In the genomic region with DNA sequence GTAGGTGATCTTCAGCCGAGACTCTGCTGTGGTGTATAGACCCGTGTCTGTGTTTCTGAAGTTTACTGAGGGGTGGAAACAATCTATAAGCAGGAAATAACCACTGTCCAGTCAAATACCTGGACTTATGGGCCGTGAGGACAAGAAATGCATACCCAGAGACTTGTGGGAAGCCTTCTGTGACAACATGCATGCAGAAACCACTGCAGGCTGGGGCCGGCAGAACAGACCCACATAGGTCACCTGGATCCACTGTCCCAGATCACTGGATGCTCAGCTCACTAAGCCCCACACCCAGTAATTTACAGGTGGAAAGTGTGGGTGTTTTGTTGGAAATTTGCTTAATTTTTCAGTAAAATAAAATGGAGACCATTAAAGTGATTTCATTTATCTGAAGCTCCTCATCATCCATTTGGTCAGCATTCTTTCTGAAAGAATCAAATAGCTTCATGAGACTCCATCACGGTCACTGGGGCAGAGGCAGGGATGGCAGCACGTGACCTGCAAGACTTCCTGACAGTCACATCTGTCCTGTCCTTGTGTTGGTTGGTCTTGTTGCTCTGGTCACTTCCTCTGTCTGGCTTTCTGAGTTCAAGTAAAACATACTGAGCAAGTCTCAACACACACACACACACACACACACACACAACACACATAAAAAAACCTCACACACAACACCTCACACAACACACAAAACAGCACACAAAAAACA, we compare ENCODE assay signal across 14 cellular contexts.
DNase-seq lines count a peak whose midpoint lies in the region; ATAC-seq, FAIRE-seq and TF ChIP-seq lines count a peak whose summit lies in the region.
"Had no signal": no experiment of that assay in that cellular context is flagged by ENCODE, and none has a peak within 500 bp of the region (broad histone marks: within the 10 kb centered on the region; RNA-seq: fewer than 3 reads in every experiment).

No MANE protein-coding gene starts in this region.

- H3K4me2 ChIP-seq in MM.1S (ENCODE audit: low read depth, low read length): peak overlapping the region; percentile 97; the same call in 1 of the 2 replicates
- no peak overlapping the region for H3K4me2 ChIP-seq in endothelial cell of umbilical vein (ENCODE audit: insufficient read depth, low read length)
- H3K4me2 ChIP-seq: neural progenitor cell had no signal

- peak; percentile 76 for FAIRE-seq in endothelial cell of umbilical vein (lab: Jason Lieb, UNC)

- H3K9me1 ChIP-seq in endothelial cell of umbilical vein (replicated peaks; ENCODE audit: control insufficient read depth, extremely low read depth, insufficient read depth, low read length): no peaks in the 10 kb centered on the region

- ATAC-seq in T-helper 17 cell (no peak), GM19455 (IDR thresholded peaks at IDR 0.05; ENCODE audit: unreplicated experiment) (no peak)
- ATAC-seq: activated CD8-positive, alpha-beta memory T cell treated with anti-CD3 and anti-CD28 coated beads, Interleukin-2, amount 10 ng/mL, durations not matched to agents 7 days and 5 days had no signal

- no peak overlapping the region for H3K4me3 Mint-ChIP-seq in T-helper 17 cell
- H3K4me3 Mint-ChIP-seq: activated CD8-positive, alpha-beta memory T cell treated with anti-CD3 and anti-CD28 coated beads, Interleukin-2, amount 10 ng/mL, durations not matched to agents 7 days and 5 days; activated naive CD8-positive, alpha-beta T cell treated with anti-CD3 and anti-CD28 coated beads, Interleukin-2, amount 10 ng/mL, durations not matched to agents 7 days and 5 days; CD4-positive, alpha-beta T cell; neural progenitor cell had no signal

- H3K27ac ChIP-seq in MM.1S (ENCODE audit: low read length) (peak overlapping the region; percentile 99), endothelial cell of umbilical vein (ENCODE audit: insufficient read depth, low read depth, low read length) (no peak overlapping the region)
- H3K27ac ChIP-seq: neural progenitor cell had no signal

- dilution Hi-C loops in endothelial cell of umbilical vein (cut with MboI; ENCODE audit: extremely low pct_ligation_motif_present, low sequenced_read_pairs): no loop called here

- H3K79me2 ChIP-seq in MM.1S (ENCODE audit: low read length): peaks cover 100% of the 10 kb centered on the region
- no peaks in the 10 kb centered on the region for H3K79me2 ChIP-seq in endothelial cell of umbilical vein (ENCODE audit: control insufficient read depth, insufficient read depth, low read length)

- H3K9me2 ChIP-seq in MM.1S (replicated peaks; ENCODE audit: insufficient read depth, low read length): no peaks in the 10 kb centered on the region

- intact Hi-C loops in endothelial cell of umbilical vein (cut with micrococcal nuclease) (no loop called here), posterior vena cava (cut with DNase I) (no loop called here)

- H3K4me3 ChIP-seq in MM.1S (ENCODE audit: low read length) (no peak overlapping the region), endothelial cell of umbilical vein (replicated peaks in 1 of 3; ENCODE audit: insufficient read depth in 1 of 3, low read depth in 1 of 3, low read length in 3 of 3) (no peak overlapping the region)
- H3K4me3 ChIP-seq: neural progenitor cell had no signal

- DNase-seq in ELR (ENCODE audit: low read depth): peak; percentile 30
- DNase-seq in MM.1S: peak; percentile 52
- no peak for DNase-seq in endothelial cell of umbilical vein (ENCODE audit: low read depth, low spot score)
- peak; percentile 78 for DNase-seq in posterior vena cava (ENCODE audit: low spot score)
- no peak for DNase-seq in T-helper 17 cell
- no peak for DNase-seq in LoVo (ENCODE audit: low spot score)
- DNase-seq in activated T-cell treated with anti-CD3 and anti-CD28 coated beads, Interleukin-2, amount 50 U/mL, for 48 hours: no peak
- DNase-seq: activated CD8-positive, alpha-beta memory T cell treated with anti-CD3 and anti-CD28 coated beads, Interleukin-2, amount 10 ng/mL, durations not matched to agents 7 days and 5 days; activated naive CD8-positive, alpha-beta T cell treated with anti-CD3 and anti-CD28 coated beads, Interleukin-2, amount 10 ng/mL, durations not matched to agents 7 days and 5 days; CD4-positive, alpha-beta T cell; NCI-H1694; T1000 had no signal

- BruUV-seq in endothelial cell of umbilical vein (replicated peaks; lab: Mats Ljungman, UMichigan): no TSS peak

- no peaks in the 10 kb centered on the region for H3K27me3 ChIP-seq in MM.1S (replicated peaks; ENCODE audit: insufficient read depth, low read length)
- no peaks in the 10 kb centered on the region for H3K27me3 ChIP-seq in endothelial cell of umbilical vein (ENCODE audit: control insufficient read depth in 2 of 2, insufficient read depth in 2 of 2, low read length in 2 of 2)
- H3K27me3 ChIP-seq: neural progenitor cell had no signal

- H3K27me3 Mint-ChIP-seq in T-helper 17 cell: no peaks in the 10 kb centered on the region
- H3K27me3 Mint-ChIP-seq: activated CD8-positive, alpha-beta memory T cell treated with anti-CD3 and anti-CD28 coated beads, Interleukin-2, amount 10 ng/mL, durations not matched to agents 7 days and 5 days; activated naive CD8-positive, alpha-beta T cell treated with anti-CD3 and anti-CD28 coated beads, Interleukin-2, amount 10 ng/mL, durations not matched to agents 7 days and 5 days; CD4-positive, alpha-beta T cell had no signal

- TF ChIP-seq POLR2A in endothelial cell of umbilical vein (IDR thresholded peaks at IDR 0.05; ENCODE audit: low read depth, low read length): no peak

- H3F3A ChIP-seq in MM.1S (ENCODE audit: insufficient read depth, low read length): peaks cover 48% of the 10 kb centered on the region

- CTCF ChIA-PET in endothelial cell of umbilical vein (lab: Charles Lee): interaction anchor here (0.9 to 1.0 kb wide), 2 partner anchors 38 to 346 kb away, joined by 3 to 5 read pairs; no protein-coding TSS in a partner anchor

- H2AFZ ChIP-seq in MM.1S (ENCODE audit: low read length) (no peak overlapping the region), endothelial cell of umbilical vein (ENCODE audit: low read depth, low read length) (no peak overlapping the region)
- H2AFZ ChIP-seq: neural progenitor cell had no signal

- H3K9ac ChIP-seq in MM.1S (ENCODE audit: low read length): no peak overlapping the region
- H3K9ac ChIP-seq in endothelial cell of umbilical vein (replicated peaks; ENCODE audit: extremely low read depth, insufficient read depth, low read length): no peak overlapping the region
- H3K9ac ChIP-seq: neural progenitor cell had no signal

- H3K4me1 ChIP-seq in MM.1S (ENCODE audit: low read length) (peaks cover 50% of the 10 kb centered on the region), endothelial cell of umbilical vein (ENCODE audit: control insufficient read depth, extremely low read depth, insufficient read depth, low read length) (peaks cover 12% of the 10 kb centered on the region)

- H3K36me3 ChIP-seq in MM.1S (replicated peaks; ENCODE audit: insufficient read depth, low read length): peaks cover 7% of the 10 kb centered on the region; the same call in 1 of the 2 replicates
- no peaks in the 10 kb centered on the region for H3K36me3 ChIP-seq in endothelial cell of umbilical vein (ENCODE audit: control insufficient read depth in 2 of 2, extremely low read depth in 1 of 2, insufficient read depth in 2 of 2, low read length in 2 of 2)
- H3K36me3 ChIP-seq: neural progenitor cell had no signal

- TF ChIP-seq CTCF in MM.1S (IDR thresholded peaks at IDR 0.05; ENCODE audit: low read length) (no peak), endothelial cell of umbilical vein (IDR thresholded peaks at IDR 0.05; ENCODE audit: extremely low read depth in 1 of 2, insufficient read depth in 1 of 2, low read depth in 1 of 2, low read length in 2 of 2) (no peak)

- POLR2A ChIA-PET in endothelial cell of umbilical vein (lab: Charles Lee): no interaction called here

- H3K27ac Mint-ChIP-seq in T-helper 17 cell: no peak overlapping the region
- H3K27ac Mint-ChIP-seq: activated CD8-positive, alpha-beta memory T cell treated with anti-CD3 and anti-CD28 coated beads, Interleukin-2, amount 10 ng/mL, durations not matched to agents 7 days and 5 days; activated naive CD8-positive, alpha-beta T cell treated with anti-CD3 and anti-CD28 coated beads, Interleukin-2, amount 10 ng/mL, durations not matched to agents 7 days and 5 days; CD4-positive, alpha-beta T cell; neural progenitor cell had no signal

- no peaks in the 10 kb centered on the region for H3K4me1 Mint-ChIP-seq in T-helper 17 cell
- H3K4me1 Mint-ChIP-seq: activated CD8-positive, alpha-beta memory T cell treated with anti-CD3 and anti-CD28 coated beads, Interleukin-2, amount 10 ng/mL, durations not matched to agents 7 days and 5 days; activated naive CD8-positive, alpha-beta T cell treated with anti-CD3 and anti-CD28 coated beads, Interleukin-2, amount 10 ng/mL, durations not matched to agents 7 days and 5 days had no signal

- H3K36me3 Mint-ChIP-seq in T-helper 17 cell (ENCODE audit: low read depth): no peaks in the 10 kb centered on the region
- H3K36me3 Mint-ChIP-seq: activated CD8-positive, alpha-beta memory T cell treated with anti-CD3 and anti-CD28 coated beads, Interleukin-2, amount 10 ng/mL, durations not matched to agents 7 days and 5 days; activated naive CD8-positive, alpha-beta T cell treated with anti-CD3 and anti-CD28 coated beads, Interleukin-2, amount 10 ng/mL, durations not matched to agents 7 days and 5 days had no signal

- H4K20me1 ChIP-seq in MM.1S (ENCODE audit: insufficient read depth, low read length): peaks cover 40% of the 10 kb centered on the region
- no peaks in the 10 kb centered on the region for H4K20me1 ChIP-seq in endothelial cell of umbilical vein (replicated peaks; ENCODE audit: control insufficient read depth, extremely low read depth, insufficient read depth, low read length)

- H3K9me3 ChIP-seq in MM.1S (replicated peaks; ENCODE audit: insufficient read depth, low read length): no peaks in the 10 kb centered on the region
- no peaks in the 10 kb centered on the region for H3K9me3 ChIP-seq in endothelial cell of umbilical vein (replicated peaks; ENCODE audit: control insufficient read depth, insufficient read depth, low read length)
- no peaks in the 10 kb centered on the region for H3K9me3 ChIP-seq in T-helper 17 cell (ENCODE audit: control insufficient read depth, low read length, poor library complexity, severe bottlenecking)

TF ChIP-seq in endothelial cell of umbilical vein, 7 proteins besides CTCF, POLR2A, EP300 and RAD21 (continues in another document):
- TF ChIP-seq POLR2AphosphoS5 (IDR thresholded peaks at IDR 0.05; ENCODE audit: insufficient read depth, low read depth, low read length) (no peak), FOS (IDR thresholded peaks at IDR 0.05; ENCODE audit: borderline replicate concordance, insufficient read depth, low read length) (no peak), MYC (IDR thresholded peaks at IDR 0.05; ENCODE audit: low read depth, low read length) (no peak), JUN (IDR thresholded peaks at IDR 0.05; ENCODE audit: borderline replicate concordance, insufficient read depth, insufficient read length, low read depth) (no peak), GATA2 (IDR thresholded peaks at IDR 0.05; ENCODE audit: insufficient read depth, insufficient read length, low read depth, low read length) (no peak), EZH2 (IDR thresholded peaks at IDR 0.05; ENCODE audit: borderline replicate concordance, low read depth, low read length, severe bottlenecking) (no peak)

Comparison
In these comparisons a context has a peak if more than half of its experiments do, and no peak if none do; other contexts are left out.
1. DNase-seq: peak in ELR (single experiment), MM.1S (single experiment) and posterior vena cava (single experiment); none in endothelial cell of umbilical vein (single experiment), T-helper 17 cell (0 of 3), LoVo (single experiment) and activated T-cell treated with anti-CD3 and anti-CD28 coated beads, Interleukin-2, amount 50 U/mL, for 48 hours (0 of 2).